In the genomic region with DNA sequence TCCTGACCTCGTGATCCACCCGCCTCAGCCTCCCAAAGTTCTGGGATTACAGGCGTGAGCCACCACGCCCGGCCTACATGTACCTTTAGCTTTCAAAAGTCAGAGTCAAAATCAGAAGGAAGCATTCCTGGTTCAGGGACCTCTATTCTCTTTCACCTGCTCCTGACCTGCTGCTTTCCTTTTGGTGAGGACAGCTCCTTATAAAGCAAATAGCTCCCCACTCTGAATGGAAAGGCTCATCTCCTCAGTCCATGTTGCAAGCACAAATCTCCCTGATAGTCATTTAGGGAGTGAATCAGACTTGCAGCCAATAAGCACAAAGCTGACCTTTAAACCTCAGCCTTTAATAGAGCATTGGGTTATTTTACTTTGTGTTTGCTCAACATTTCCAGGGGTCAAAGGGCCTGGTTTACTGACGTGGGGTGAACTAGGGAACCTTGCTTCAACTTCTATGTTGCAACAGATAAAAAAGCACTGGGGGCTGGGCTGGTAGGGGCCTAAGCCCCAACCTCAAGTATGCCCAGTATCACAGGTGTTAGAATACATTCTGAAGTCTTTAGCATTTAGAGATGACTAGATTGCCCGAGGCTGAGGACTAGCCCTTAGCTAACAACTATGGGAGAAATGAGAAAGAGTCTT, we compare ENCODE assay signal across 19 cellular contexts. TPM values are rescaled to one million over a fixed set of nuclear protein-coding genes. Genes with fewer than 3 reads are reported as not detected.
DNase-seq lines count a peak whose midpoint lies in the region; ATAC-seq and TF ChIP-seq lines count a peak whose summit lies in the region.
"Had no signal": no experiment of that assay in that cellular context is flagged by ENCODE, and none has a peak within 500 bp of the region (broad histone marks: within the 10 kb centered on the region; RNA-seq: fewer than 3 reads in every experiment).

No MANE protein-coding gene starts in this region.

- H3K36me3 ChIP-seq in HEK293 (ENCODE audit: control insufficient read depth in 2 of 2, insufficient read depth in 1 of 2, low read length in 2 of 2) = no peaks in the 10 kb centered on the region
- no peaks in the 10 kb centered on the region for H3K36me3 ChIP-seq in hepatocyte (replicated peaks; ENCODE audit: insufficient read depth, low read depth)
- no peaks in the 10 kb centered on the region for H3K36me3 ChIP-seq in psoas muscle (ENCODE audit: insufficient read depth in 1 of 2, low read depth in 1 of 2)
- H3K36me3 ChIP-seq: sigmoid colon had no signal

- ATAC-seq in psoas muscle = peak in 2 of 4 donors; percentile 53 to 61
- ATAC-seq in HG03108 (IDR thresholded peaks at IDR 0.05; ENCODE audit: unreplicated experiment) = no peak
- ATAC-seq in HG03565 (IDR thresholded peaks at IDR 0.05; ENCODE audit: unreplicated experiment) = no peak

- H3K27ac ChIP-seq in HEK293 (ENCODE audit: extremely low read depth, low read depth, low read length) (no peak overlapping the region), RWPE1 (no peak overlapping the region), hepatocyte (peak overlapping the region; percentile 85), psoas muscle (peak overlapping the region; percentile 72)
- H3K27ac ChIP-seq: epithelial cell of prostate, sigmoid colon had no signal

- WGBS in hepatocyte (ENCODE audit: low lambda C conversion rate, missing lambda C conversion rate) = 67% methylated on average over 7 of the region's 7 CpGs
- 51 to 84% (median 62%) methylated on average over 7 of the region's 7 CpGs for WGBS in psoas muscle, 3 donors

- H3K9me3 Mint-ChIP-seq in activated CD4-positive, alpha-beta memory T cell treated with anti-CD3 and anti-CD28 coated beads for 36 hours = no peaks in the 10 kb centered on the region
- H3K9me3 Mint-ChIP-seq: activated T-cell treated with anti-CD3 and anti-CD28 coated beads, Interleukin-2, amount 50 U/mL, for 24 hours; neural crest cell had no signal

- intact Hi-C loops in psoas muscle (cut with DNase I) = loop anchor here in 1 of 2 donors (5.0 kb wide), 1 partner anchor 36 kb away; no protein-coding TSS in a partner anchor
- intact Hi-C loops in activated CD4-positive, alpha-beta memory T cell treated with anti-CD3 and anti-CD28 coated beads for 36 hours (cut with micrococcal nuclease) = no loop called here

- peak overlapping the region; percentile 61 for H3K4me2 ChIP-seq in hepatocyte

- H3K9me3 ChIP-seq in HEK293 (ENCODE audit: control insufficient read depth, insufficient read depth, low read depth, low read length) (no peaks in the 10 kb centered on the region), hepatocyte (ENCODE audit: low read depth) (no peaks in the 10 kb centered on the region), psoas muscle (no peaks in the 10 kb centered on the region)
- H3K9me3 ChIP-seq: sigmoid colon had no signal

- H3K79me2 ChIP-seq in hepatocyte = peaks cover 52% of the 10 kb centered on the region

- no peaks in the 10 kb centered on the region for H3K27me3 Mint-ChIP-seq in activated CD4-positive, alpha-beta memory T cell treated with anti-CD3 and anti-CD28 coated beads for 36 hours
- H3K27me3 Mint-ChIP-seq: activated T-cell treated with anti-CD3 and anti-CD28 coated beads, Interleukin-2, amount 50 U/mL, for 24 hours had no signal

- H4K20me1 ChIP-seq in hepatocyte (ENCODE audit: insufficient read depth, poor library complexity, severe bottlenecking) = no peaks in the 10 kb centered on the region

- H3K4me1 Mint-ChIP-seq in activated CD4-positive, alpha-beta memory T cell treated with anti-CD3 and anti-CD28 coated beads for 36 hours (ENCODE audit: low read depth) = no peaks in the 10 kb centered on the region
- H3K4me1 Mint-ChIP-seq: CD8-positive, alpha-beta memory T cell had no signal

- no peak overlapping the region for H3K27ac Mint-ChIP-seq in activated CD4-positive, alpha-beta memory T cell treated with anti-CD3 and anti-CD28 coated beads for 36 hours
- H3K27ac Mint-ChIP-seq: activated T-cell treated with anti-CD3 and anti-CD28 coated beads, Interleukin-2, amount 50 U/mL, for 24 hours; CD8-positive, alpha-beta memory T cell had no signal

- H3K4me3 ChIP-seq in HEK293 (ENCODE audit: low read depth, low read length) = no peak overlapping the region
- H3K4me3 ChIP-seq in hepatocyte = no peak overlapping the region
- no peak overlapping the region for H3K4me3 ChIP-seq in psoas muscle
- H3K4me3 ChIP-seq: sigmoid colon had no signal

- CTCF ChIA-PET in HEK293 (lab: Yijun Ruan, JAX) (interaction anchor here (1.1 kb wide), 1 partner anchor 27 kb away, joined by 5 read pairs; no protein-coding TSS in a partner anchor), RWPE1 (lab: Yijun Ruan, JAX) (no interaction called here)
- CTCF ChIA-PET in activated CD4-positive, alpha-beta memory T cell treated with anti-CD3 and anti-CD28 coated beads for 36 hours (lab: Charles Lee) = no interaction called here

- no peak overlapping the region for H3K4me3 Mint-ChIP-seq in activated CD4-positive, alpha-beta memory T cell treated with anti-CD3 and anti-CD28 coated beads for 36 hours
- H3K4me3 Mint-ChIP-seq: activated T-cell treated with anti-CD3 and anti-CD28 coated beads, Interleukin-2, amount 50 U/mL, for 24 hours; CD8-positive, alpha-beta memory T cell; neural crest cell had no signal

- no peaks in the 10 kb centered on the region for H3K9me2 ChIP-seq in hepatocyte (replicated peaks; ENCODE audit: insufficient read depth)

- POLR2A ChIA-PET in HEK293 (lab: Yijun Ruan, JAX) = no interaction called here
- POLR2A ChIA-PET in RWPE1 (lab: Yijun Ruan, JAX; ENCODE audit: low non-redundant PET) = no interaction called here
- POLR2A ChIA-PET in activated CD4-positive, alpha-beta memory T cell treated with anti-CD3 and anti-CD28 coated beads for 36 hours (lab: Charles Lee) = interaction anchor here (1.1 kb wide), 1 partner anchor 11 kb away, joined by 3 read pairs; no protein-coding TSS in a partner anchor

- DNase-seq in RWPE1 (ENCODE audit: low spot score) = peak; percentile 22
- DNase-seq in hepatocyte (ENCODE audit: low spot score) = peak; percentile 75
- DNase-seq in psoas muscle = no peak
- DNase-seq in activated CD4-positive, alpha-beta memory T cell treated with anti-CD3 and anti-CD28 coated beads for 36 hours = no peak
- no peak for DNase-seq in nucleus accumbens (lab: John Stamatoyannopoulos, UW)
- DNase-seq: activated CD4-positive, alpha-beta T cell treated with anti-CD3 and anti-CD28 coated beads, Interleukin-2, amount 50 U/mL, for 4 hours; activated naive CD4-positive, alpha-beta T cell treated with anti-CD3 and anti-CD28 coated beads, Interleukin-2, amount 50 U/mL, for 16 hours; activated T-cell treated with anti-CD3 and anti-CD28 coated beads, Interleukin-2, amount 50 U/mL, for 24 hours; CD8-positive, alpha-beta memory T cell; EL; NCI-H1930; NCI-H524; sigmoid colon; stimulated activated CD4-positive, alpha-beta T cell treated with anti-CD3 and anti-CD28 coated beads, Interleukin-2, amount 100 ng/mL, for 24 hours had no signal

- no peaks in the 10 kb centered on the region for H3K4me1 ChIP-seq in HEK293 (ENCODE audit: control insufficient read depth, insufficient read depth, low read length)
- peaks cover 70% of the 10 kb centered on the region for H3K4me1 ChIP-seq in hepatocyte (ENCODE audit: insufficient read depth)
- H3K4me1 ChIP-seq in psoas muscle = peaks cover 32% of the 10 kb centered on the region

- no peaks in the 10 kb centered on the region for H3K36me3 Mint-ChIP-seq in activated CD4-positive, alpha-beta memory T cell treated with anti-CD3 and anti-CD28 coated beads for 36 hours
- H3K36me3 Mint-ChIP-seq: CD8-positive, alpha-beta memory T cell had no signal

- H3K27me3 ChIP-seq in hepatocyte = no peaks in the 10 kb centered on the region
- no peaks in the 10 kb centered on the region for H3K27me3 ChIP-seq in psoas muscle (ENCODE audit: insufficient read depth in 3 of 3, low read length in 2 of 3)
- H3K27me3 ChIP-seq: sigmoid colon had no signal

- H2AFZ ChIP-seq in hepatocyte = no peak overlapping the region

- TF ChIP-seq CTCF in HEK293 (tag by site-specific recombination; IDR thresholded peaks at IDR 0.05) = no peak
- no peak for TF ChIP-seq CTCF in RWPE1 (conservative IDR thresholded peaks at IDR 0.05; ENCODE audit: low read depth)
- no peak for TF ChIP-seq CTCF in hepatocyte (IDR thresholded peaks at IDR 0.05; ENCODE audit: poor library complexity)
- TF ChIP-seq CTCF in psoas muscle (IDR thresholded peaks at IDR 0.05) = no peak

TF ChIP-seq in HEK293, 187 proteins besides CTCF, POLR2A, EP300 and RAD21:
- TF ChIP-seq ELK4 (IDR thresholded peaks at IDR 0.05; ENCODE audit: borderline replicate concordance, low read depth, low read length) (no peak), SCRT2 (tag by site-specific recombination; IDR thresholded peaks at IDR 0.05) (no peak), ZNF488 (tag by site-specific recombination; IDR thresholded peaks at IDR 0.05) (no peak), ZNF23 (tag by site-specific recombination; IDR thresholded peaks at IDR 0.05; ENCODE audit: borderline replicate concordance) (no peak), FEZF1 (tag by site-specific recombination; IDR thresholded peaks at IDR 0.05) (0 out of 2 replicates have a peak, but pooled peaks have one; percentile 23), ZSCAN30 (tag by site-specific recombination; IDR thresholded peaks at IDR 0.05) (no peak)

RNA-seq across cellular contexts. Expression of gene THRB, which starts 43.1 kb away (rescaled TPM):
- total RNA-seq in hepatocyte (60.0 and 66.4 TPM in 2 replicates), psoas muscle (10 to 100 TPM; 29.1 to 38.6 (median 33.1) TPM)
- polyA plus RNA-seq in hepatocyte (26.8 and 28.1 TPM in 2 replicates), psoas muscle (10 to 100 TPM; 11.5 to 33.3 (median 16.2) TPM)
- not detected for total RNA-seq in activated CD4-positive, alpha-beta memory T cell treated with anti-CD3 and anti-CD28 coated beads for 36 hours
- total RNA-seq: CD8-positive, alpha-beta memory T cell had no signal
- polyA plus RNA-seq: CD8-positive, alpha-beta memory T cell had no signal

Comparison
In these comparisons a context has a peak if more than half of its experiments do, and no peak if none do; other contexts are left out.
1. H3K27ac ChIP-seq: peak in hepatocyte (single experiment) and psoas muscle (single experiment); none in HEK293 (single experiment) and RWPE1 (single experiment).
2. DNase-seq: peak in RWPE1 (single experiment) and hepatocyte (single experiment); none in psoas muscle (0 of 2), activated CD4-positive, alpha-beta memory T cell treated with anti-CD3 and anti-CD28 coated beads for 36 hours (single experiment) and nucleus accumbens (0 of 56).
3. RNA of gene THRB, which starts 43.1 kb away (total RNA-seq): 60.0 to 66.4 TPM in hepatocyte and 29.1 to 38.6 TPM in psoas muscle; not detected in activated CD4-positive, alpha-beta memory T cell treated with anti-CD3 and anti-CD28 coated beads for 36 hours; every median in the first group is over 10 times any median in the second.